17 cellular contexts compared by ENCODE assay signal in the genomic region with DNA sequence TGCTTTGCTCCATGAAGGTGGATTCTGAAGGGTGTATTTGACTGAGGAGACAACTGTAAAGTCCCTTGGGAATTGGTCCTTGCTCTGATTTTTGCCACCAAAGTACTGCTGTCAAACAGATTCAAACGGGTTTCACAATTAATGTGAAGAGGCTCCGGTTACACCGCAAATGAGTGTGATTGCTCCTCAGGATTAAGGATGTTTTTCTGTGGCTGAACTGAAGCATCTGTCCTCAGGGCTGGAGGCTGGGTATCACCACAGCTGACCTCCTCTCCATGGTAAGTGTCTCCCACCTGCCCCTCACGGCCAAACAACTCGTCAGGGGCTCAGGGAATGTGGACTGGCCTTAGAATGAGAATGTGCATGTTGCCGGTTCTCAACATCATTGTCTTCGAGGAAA.
A peak's percentile ranks its signal among the peaks of the same experiment; 100 is the strongest.
DNase-seq lines count a peak whose midpoint lies in the region.
"Had no signal": no experiment of that assay in that cellular context is flagged by ENCODE, and none has a peak within 500 bp of the region (broad histone marks: within the 10 kb centered on the region; RNA-seq: fewer than 3 reads in every experiment).

No MANE protein-coding gene starts in this region.

- peaks cover 12 to 14% of the 10 kb centered on the region in 2 donors for H3K27me3 Mint-ChIP-seq in CD4-positive, alpha-beta memory T cell

- H3K4me3 ChIP-seq in SJCRH30 = no peak overlapping the region
- H3K4me3 ChIP-seq in rectal smooth muscle tissue (ENCODE audit: low read length) = no peak overlapping the region
- H3K4me3 ChIP-seq in CD4-positive, alpha-beta memory T cell (ENCODE audit: low read length in 2 of 2) = no peak overlapping the region

- H3K36me3 Mint-ChIP-seq in CD4-positive, alpha-beta memory T cell = no peaks in the 10 kb centered on the region

- H3K9me3 ChIP-seq in SJCRH30 (replicated peaks) = no peaks in the 10 kb centered on the region
- no peaks in the 10 kb centered on the region for H3K9me3 ChIP-seq in CD4-positive, alpha-beta memory T cell (ENCODE audit: control insufficient read depth in 1 of 2, low read length in 2 of 2)
- H3K9me3 ChIP-seq: BE2C had no signal

- no peaks in the 10 kb centered on the region for H3K4me1 Mint-ChIP-seq in CD4-positive, alpha-beta memory T cell

- intact Hi-C loops in CD4-positive, alpha-beta memory T cell (cut with micrococcal nuclease) = no loop called here

- H3K36me3 ChIP-seq in SJCRH30 = no peaks in the 10 kb centered on the region
- no peaks in the 10 kb centered on the region for H3K36me3 ChIP-seq in rectal smooth muscle tissue (ENCODE audit: control insufficient read depth, insufficient read depth, low read length)
- no peaks in the 10 kb centered on the region for H3K36me3 ChIP-seq in CD4-positive, alpha-beta memory T cell (ENCODE audit: insufficient read depth, low read length)
- H3K36me3 ChIP-seq: BE2C had no signal

- H3K27ac ChIP-seq in SJCRH30 = no peak overlapping the region
- peak overlapping the region; percentile 72 for H3K27ac ChIP-seq in rectal smooth muscle tissue (ENCODE audit: low read depth, low read length)
- H3K27ac ChIP-seq in CD4-positive, alpha-beta memory T cell (ENCODE audit: low read depth, low read length) = no peak overlapping the region
- H3K27ac ChIP-seq: RWPE1 had no signal

- POLR2A ChIA-PET in CD4-positive, alpha-beta memory T cell (lab: Charles Lee; ENCODE audit: partially characterized antibody) = no interaction called here

- H3K27ac Mint-ChIP-seq in CD4-positive, alpha-beta memory T cell = no peak overlapping the region
- H3K27ac Mint-ChIP-seq: CD4-positive, alpha-beta T cell; H9 had no signal

- peaks cover 0 to 13% (median 3%) of the 10 kb centered on the region in 8 donors for H3K9me3 Mint-ChIP-seq in CD4-positive, alpha-beta memory T cell
- H3K9me3 Mint-ChIP-seq: CD4-positive, alpha-beta T cell had no signal

- DNase-seq in NCI-H1417 (lab: John Stamatoyannopoulos, UW) = peak in 2 of 3 experiments; percentile 45 to 75
- no peak for DNase-seq in NCI-H1417 treated with DMSO at 0.1 percent for 48 hours (lab: John Stamatoyannopoulos, UW)
- peak; percentile 27 for DNase-seq in NCI-H2107 (lab: John Stamatoyannopoulos, UW)
- peak; percentile 22 to 52 for DNase-seq in SJCRH30
- no peak for DNase-seq in CD4-positive, alpha-beta memory T cell
- no peak for DNase-seq in stimulated activated CD8-positive, alpha-beta memory T cell treated with anti-CD3 and anti-CD28 coated beads, Interleukin-4, amount 100 ng/mL, for 48 hours
- DNase-seq in activated T-cell treated with anti-CD3 and anti-CD28 coated beads for 4 hours = no peak
- DNase-seq: 8988T; BE2C; Calu3; CD4-positive, alpha-beta T cell; H9; NCI-H1105 treated with DMSO at 0.1 percent for 48 hours; NCI-H510A; PC-3 had no signal

- H3K4me1 ChIP-seq in SJCRH30 (no peaks in the 10 kb centered on the region), rectal smooth muscle tissue (ENCODE audit: control insufficient read depth, insufficient read depth, low read length) (peaks cover 12% of the 10 kb centered on the region)
- H3K4me1 ChIP-seq in CD4-positive, alpha-beta memory T cell (ENCODE audit: insufficient read depth, low read length) = no peaks in the 10 kb centered on the region
- H3K4me1 ChIP-seq: BE2C had no signal

- H3K9ac ChIP-seq in rectal smooth muscle tissue (ENCODE audit: low read length) = no peak overlapping the region

- no peak overlapping the region for H3K4me3 Mint-ChIP-seq in CD4-positive, alpha-beta memory T cell
- H3K4me3 Mint-ChIP-seq: CD4-positive, alpha-beta T cell; H9 had no signal

- H3K27me3 ChIP-seq in SJCRH30 (no peaks in the 10 kb centered on the region), rectal smooth muscle tissue (ENCODE audit: control insufficient read depth, insufficient read depth, low read length) (no peaks in the 10 kb centered on the region)
- H3K27me3 ChIP-seq in CD4-positive, alpha-beta memory T cell (ENCODE audit: insufficient read depth, low read length) = no peaks in the 10 kb centered on the region
- H3K27me3 ChIP-seq: BE2C had no signal

- CTCF ChIA-PET in CD4-positive, alpha-beta memory T cell (lab: Charles Lee; ENCODE audit: partially characterized antibody) = no interaction called here

Comparison
In these comparisons a context has a peak if more than half of its experiments do, and no peak if none do; other contexts are left out.
1. DNase-seq: peak in NCI-H1417 (2 of 3), NCI-H2107 (single experiment) and SJCRH30 (2 of 2); none in NCI-H1417 treated with DMSO at 0.1 percent for 48 hours (single experiment), CD4-positive, alpha-beta memory T cell (0 of 5), stimulated activated CD8-positive, alpha-beta memory T cell treated with anti-CD3 and anti-CD28 coated beads, Interleukin-4, amount 100 ng/mL, for 48 hours (single experiment) and activated T-cell treated with anti-CD3 and anti-CD28 coated beads for 4 hours (single experiment).